Comparison of ENCODE assay signal across 8 cellular contexts in genomic region chr10:3850999-3851937, GRCh38.
DNase-seq lines count a peak whose midpoint lies in the region; ATAC-seq lines count a peak whose summit lies in the region.

No MANE protein-coding gene starts in this region.

- H3K4me3 ChIP-seq in right cardiac atrium (ENCODE audit: low read length): no peak overlapping the region

- peaks cover 35 to 52% of the 10 kb centered on the region in 2 donors for H3K4me1 Mint-ChIP-seq in stimulated activated naive B cell treated with anti-CD40 and anti-IgM and Interleukin-4, amounts not matched to agents 10 μg/mL and 1 μg/mL and 100 μg/mL, for 72 hours

- peaks cover 6 to 7% of the 10 kb centered on the region in 2 donors for H3K9me3 Mint-ChIP-seq in activated naive CD4-positive, alpha-beta T cell treated with anti-CD3 and anti-CD28 coated beads, Interleukin-2, amount 50 U/mL, for 72 hours
- H3K9me3 Mint-ChIP-seq in stimulated activated naive B cell treated with anti-CD40 and anti-IgM and Interleukin-4, amounts not matched to agents 10 μg/mL and 1 μg/mL and 100 μg/mL, for 72 hours: peaks cover 3 to 6% of the 10 kb centered on the region in 2 donors

- peaks cover 2% of the 10 kb centered on the region for H3K4me1 ChIP-seq in right cardiac atrium (ENCODE audit: control insufficient read depth, insufficient read depth, low read length)

- H3K27me3 ChIP-seq in right cardiac atrium (ENCODE audit: control insufficient read depth, insufficient read depth): no peaks in the 10 kb centered on the region

- DNase-seq in HT1080 (ENCODE audit: low read depth): peak; percentile 78
- DNase-seq in activated naive CD4-positive, alpha-beta T cell treated with anti-CD3 and anti-CD28 coated beads, Interleukin-2, amount 50 U/mL, for 72 hours (ENCODE audit: low spot score in 2 of 2): no peak
- DNase-seq in right cardiac atrium: peak in 1 of 3 donors; percentile 53
- peak; percentile 34 for DNase-seq in stimulated activated naive B cell treated with anti-CD40 and anti-IgM and Interleukin-4, amounts not matched to agents 10 μg/mL and 1 μg/mL and 100 μg/mL, for 72 hours
- DNase-seq in D341Med (ENCODE audit: low spot score): no peak
- DNase-seq in iPS-NIHi7 (ENCODE audit: extremely low spot score): no peak

- H3K27ac Mint-ChIP-seq in activated naive CD4-positive, alpha-beta T cell treated with anti-CD3 and anti-CD28 coated beads, Interleukin-2, amount 50 U/mL, for 72 hours: peak overlapping the region; percentile 94 to 99
- H3K27ac Mint-ChIP-seq in stimulated activated naive B cell treated with anti-CD40 and anti-IgM and Interleukin-4, amounts not matched to agents 10 μg/mL and 1 μg/mL and 100 μg/mL, for 72 hours: peak overlapping the region; percentile 95

- intact Hi-C loops in right cardiac atrium (cut with DNase I): no loop called here

- no peak overlapping the region for H3K27ac ChIP-seq in right cardiac atrium (ENCODE audit: low read length)

- H3K36me3 Mint-ChIP-seq in activated naive CD4-positive, alpha-beta T cell treated with anti-CD3 and anti-CD28 coated beads, Interleukin-2, amount 50 U/mL, for 72 hours: peaks cover 0 to 28% of the 10 kb centered on the region in 2 donors
- peaks cover 2 to 7% of the 10 kb centered on the region in 2 donors for H3K36me3 Mint-ChIP-seq in stimulated activated naive B cell treated with anti-CD40 and anti-IgM and Interleukin-4, amounts not matched to agents 10 μg/mL and 1 μg/mL and 100 μg/mL, for 72 hours

- ATAC-seq in GM18861 (IDR thresholded peaks at IDR 0.05; ENCODE audit: unreplicated experiment): peak; percentile 22
- no peak for ATAC-seq in activated naive CD4-positive, alpha-beta T cell treated with anti-CD3 and anti-CD28 coated beads, Interleukin-2, amount 50 U/mL, for 72 hours
- ATAC-seq in right cardiac atrium: peak; percentile 52 to 69
- peak; percentile 67 to 78 for ATAC-seq in stimulated activated naive B cell treated with anti-CD40 and anti-IgM and Interleukin-4, amounts not matched to agents 10 μg/mL and 1 μg/mL and 100 μg/mL, for 72 hours (replicated peaks)
- ATAC-seq in HG03469 (IDR thresholded peaks at IDR 0.05; ENCODE audit: unreplicated experiment): no peak

- no peaks in the 10 kb centered on the region for H3K9me3 ChIP-seq in right cardiac atrium (ENCODE audit: control insufficient read depth, low read length)

- H3K27me3 Mint-ChIP-seq in stimulated activated naive B cell treated with anti-CD40 and anti-IgM and Interleukin-4, amounts not matched to agents 10 μg/mL and 1 μg/mL and 100 μg/mL, for 72 hours: no peaks in the 10 kb centered on the region

- H3K4me3 Mint-ChIP-seq in stimulated activated naive B cell treated with anti-CD40 and anti-IgM and Interleukin-4, amounts not matched to agents 10 μg/mL and 1 μg/mL and 100 μg/mL, for 72 hours: peak overlapping the region; percentile 49 to 51

- 57% methylated on average over 9 of the region's 9 CpGs for WGBS in right cardiac atrium

Comparison
In these comparisons a context has a peak if more than half of its experiments do, and no peak if none do; other contexts are left out.
1. ATAC-seq: peak in GM18861 (single experiment), right cardiac atrium (2 of 2) and stimulated activated naive B cell treated with anti-CD40 and anti-IgM and Interleukin-4, amounts not matched to agents 10 μg/mL and 1 μg/mL and 100 μg/mL, for 72 hours (2 of 2); none in activated naive CD4-positive, alpha-beta T cell treated with anti-CD3 and anti-CD28 coated beads, Interleukin-2, amount 50 U/mL, for 72 hours (0 of 2) and HG03469 (single experiment).
2. DNase-seq: peak in HT1080 (single experiment) and stimulated activated naive B cell treated with anti-CD40 and anti-IgM and Interleukin-4, amounts not matched to agents 10 μg/mL and 1 μg/mL and 100 μg/mL, for 72 hours (single experiment); none in activated naive CD4-positive, alpha-beta T cell treated with anti-CD3 and anti-CD28 coated beads, Interleukin-2, amount 50 U/mL, for 72 hours (0 of 2), D341Med (single experiment) and iPS-NIHi7 (single experiment).